Comparison of ENCODE assay signal across 1 cellular context in the genomic region with DNA sequence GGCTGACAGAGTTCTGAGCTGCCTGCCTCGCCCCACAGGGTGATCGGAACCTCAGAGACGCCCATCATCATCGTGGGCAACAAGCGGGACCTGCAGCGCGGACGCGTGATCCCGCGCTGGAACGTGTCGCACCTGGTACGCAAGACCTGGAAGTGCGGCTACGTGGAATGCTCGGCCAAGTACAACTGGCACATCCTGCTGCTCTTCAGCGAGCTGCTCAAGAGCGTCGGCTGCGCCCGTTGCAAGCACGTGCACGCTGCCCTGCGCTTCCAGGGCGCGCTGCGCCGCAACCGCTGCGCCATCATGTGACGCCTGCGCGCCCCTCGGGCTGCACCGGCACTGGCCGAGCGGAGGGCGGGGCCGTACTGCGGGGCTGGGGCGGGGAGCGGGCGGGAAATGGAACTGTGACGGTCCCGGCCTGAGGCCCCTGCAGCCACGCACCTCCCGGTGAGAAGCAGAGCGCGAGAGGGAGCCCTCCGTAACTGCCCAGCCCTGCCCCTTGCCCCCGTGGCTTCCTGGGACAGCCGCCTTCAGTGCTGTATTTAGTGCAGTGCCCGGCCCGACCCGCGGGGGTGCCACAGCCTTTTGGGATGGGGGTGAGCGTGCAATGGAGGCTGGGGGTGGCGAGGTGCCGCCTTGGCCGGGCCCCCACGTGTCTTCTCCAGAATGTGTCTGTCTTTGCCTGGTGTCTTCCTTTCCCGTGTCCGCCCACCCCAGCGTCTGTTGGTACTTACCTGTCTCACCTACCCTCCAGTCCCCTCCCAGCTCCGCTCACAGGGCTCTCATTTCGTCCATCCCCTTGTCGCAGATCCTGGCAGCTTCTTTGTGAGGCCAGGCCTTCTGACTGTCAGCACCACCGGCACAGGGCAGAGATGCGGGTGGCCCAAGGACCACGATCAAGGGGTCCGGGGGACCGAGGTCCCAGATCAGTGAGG.
TF ChIP-seq lines count a peak whose summit lies in the region.

No MANE protein-coding gene starts in this region.

TF ChIP-seq in SK-N-SH, 30 proteins besides CTCF, POLR2A, EP300 and RAD21:
- TF ChIP-seq GABPA (IDR thresholded peaks at IDR 0.05; ENCODE audit: low read depth), result no peak
